3 cellular contexts compared by ENCODE assay signal in the genomic region with DNA sequence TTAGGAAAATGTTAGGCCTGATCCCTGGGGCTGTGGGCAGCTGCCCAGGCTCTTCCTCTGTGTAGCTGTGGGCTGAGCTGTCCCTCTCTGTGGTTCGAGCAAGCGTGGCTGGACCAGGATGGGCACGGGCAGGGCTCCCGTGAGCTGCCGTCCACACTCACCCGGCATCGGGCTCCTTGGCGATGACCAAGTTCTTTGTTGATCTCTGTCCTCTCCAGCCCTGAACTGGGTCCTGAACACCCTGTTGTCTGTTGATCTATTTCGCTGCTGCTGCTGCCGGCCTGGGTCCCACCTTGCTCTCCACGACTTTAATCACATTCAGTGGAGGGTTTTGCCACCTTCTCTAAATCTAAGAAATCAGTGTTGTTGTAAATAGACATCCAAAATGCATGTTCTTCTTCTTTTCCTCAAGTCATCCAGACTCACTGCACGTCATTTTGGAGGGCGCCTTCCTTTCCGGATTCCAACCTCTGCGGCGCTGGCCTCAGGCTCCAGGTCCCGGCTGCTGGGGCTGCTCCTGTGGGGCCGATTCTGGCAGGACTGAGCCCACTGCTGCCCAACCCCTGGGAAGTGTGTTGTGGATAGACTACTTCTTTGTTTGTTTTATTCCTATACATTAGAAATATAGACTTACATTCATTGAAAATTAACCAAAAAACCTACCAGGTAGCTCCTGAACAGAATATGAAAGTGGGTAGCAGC.
TF ChIP-seq lines count a peak whose summit lies in the region.

No MANE protein-coding gene starts in this region.

TF ChIP-seq in SK-N-SH, 30 proteins besides CTCF, POLR2A, EP300 and RAD21 (continued from another document):
- no peak for TF ChIP-seq FOXJ3 (CRISPR knock-in tag; IDR thresholded peaks at IDR 0.05)
- TF ChIP-seq FOXM1 (IDR thresholded peaks at IDR 0.05; ENCODE audit: low read depth) = no peak
- TF ChIP-seq GABPA (IDR thresholded peaks at IDR 0.05; ENCODE audit: low read depth) = no peak
- no peak for TF ChIP-seq RCOR1 (IDR thresholded peaks at IDR 0.05; ENCODE audit: low read length)
- TF ChIP-seq GATA2 (CRISPR knock-in tag; IDR thresholded peaks at IDR 0.05) = no peak
- TF ChIP-seq EZH2phosphoT487 (IDR thresholded peaks at IDR 0.05; ENCODE audit: borderline replicate concordance, low read depth) = no peak
- no peak for TF ChIP-seq TCF12 (IDR thresholded peaks at IDR 0.05)
- TF ChIP-seq NRF1 (IDR thresholded peaks at IDR 0.05; ENCODE audit: low read depth, low read length) = no peak
- TF ChIP-seq JUND (IDR thresholded peaks at IDR 0.05) = no peak
- TF ChIP-seq SIN3A (IDR thresholded peaks at IDR 0.05; ENCODE audit: borderline replicate concordance, low read depth, low read length) = no peak
- no peak for TF ChIP-seq ELF1 (IDR thresholded peaks at IDR 0.05)
- no peak for TF ChIP-seq NFIC (IDR thresholded peaks at IDR 0.05; ENCODE audit: borderline replicate concordance)

TF ChIP-seq in SK-N-SH treated with all-trans-retinoic acid at 6 μM for 48 hours, 23 proteins besides CTCF, POLR2A, EP300 and RAD21 (continued from another document):
- TF ChIP-seq, protein P1, sequence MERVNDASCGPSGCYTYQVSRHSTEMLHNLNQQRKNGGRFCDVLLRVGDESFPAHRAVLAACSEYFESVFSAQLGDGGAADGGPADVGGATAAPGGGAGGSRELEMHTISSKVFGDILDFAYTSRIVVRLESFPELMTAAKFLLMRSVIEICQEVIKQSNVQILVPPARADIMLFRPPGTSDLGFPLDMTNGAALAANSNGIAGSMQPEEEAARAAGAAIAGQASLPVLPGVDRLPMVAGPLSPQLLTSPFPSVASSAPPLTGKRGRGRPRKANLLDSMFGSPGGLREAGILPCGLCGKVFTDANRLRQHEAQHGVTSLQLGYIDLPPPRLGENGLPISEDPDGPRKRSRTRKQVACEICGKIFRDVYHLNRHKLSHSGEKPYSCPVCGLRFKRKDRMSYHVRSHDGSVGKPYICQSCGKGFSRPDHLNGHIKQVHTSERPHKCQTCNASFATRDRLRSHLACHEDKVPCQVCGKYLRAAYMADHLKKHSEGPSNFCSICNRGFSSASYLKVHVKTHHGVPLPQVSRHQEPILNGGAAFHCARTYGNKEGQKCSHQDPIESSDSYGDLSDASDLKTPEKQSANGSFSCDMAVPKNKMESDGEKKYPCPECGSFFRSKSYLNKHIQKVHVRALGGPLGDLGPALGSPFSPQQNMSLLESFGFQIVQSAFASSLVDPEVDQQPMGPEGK (CRISPR knock-in tag; IDR thresholded peaks at IDR 0.05; ENCODE audit: borderline replicate concordance) = no peak
- TF ChIP-seq TOX (CRISPR knock-in tag; IDR thresholded peaks at IDR 0.05; ENCODE audit: borderline replicate concordance) (no peak), BACH2 (CRISPR knock-in tag; IDR thresholded peaks at IDR 0.05; ENCODE audit: borderline replicate concordance) (no peak), ESRRG (CRISPR knock-in tag; IDR thresholded peaks at IDR 0.05) (no peak), ARNTL (CRISPR knock-in tag; IDR thresholded peaks at IDR 0.05; ENCODE audit: borderline replicate concordance, low read depth) (no peak), CSDC2 (CRISPR knock-in tag; IDR thresholded peaks at IDR 0.05) (no peak), PPARA (CRISPR knock-in tag; IDR thresholded peaks at IDR 0.05; ENCODE audit: borderline replicate concordance) (no peak), ZC3H10 (CRISPR knock-in tag; IDR thresholded peaks at IDR 0.05) (no peak), ZNF8 (CRISPR knock-in tag; IDR thresholded peaks at IDR 0.05) (no peak), ISL1 (CRISPR knock-in tag; IDR thresholded peaks at IDR 0.05) (no peak), ZNF565 (CRISPR knock-in tag; conservative IDR thresholded peaks at IDR 0.05; ENCODE audit: low read depth) (no peak), SNAI2 (CRISPR knock-in tag; IDR thresholded peaks at IDR 0.05) (no peak)
- TF ChIP-seq, protein P2, sequence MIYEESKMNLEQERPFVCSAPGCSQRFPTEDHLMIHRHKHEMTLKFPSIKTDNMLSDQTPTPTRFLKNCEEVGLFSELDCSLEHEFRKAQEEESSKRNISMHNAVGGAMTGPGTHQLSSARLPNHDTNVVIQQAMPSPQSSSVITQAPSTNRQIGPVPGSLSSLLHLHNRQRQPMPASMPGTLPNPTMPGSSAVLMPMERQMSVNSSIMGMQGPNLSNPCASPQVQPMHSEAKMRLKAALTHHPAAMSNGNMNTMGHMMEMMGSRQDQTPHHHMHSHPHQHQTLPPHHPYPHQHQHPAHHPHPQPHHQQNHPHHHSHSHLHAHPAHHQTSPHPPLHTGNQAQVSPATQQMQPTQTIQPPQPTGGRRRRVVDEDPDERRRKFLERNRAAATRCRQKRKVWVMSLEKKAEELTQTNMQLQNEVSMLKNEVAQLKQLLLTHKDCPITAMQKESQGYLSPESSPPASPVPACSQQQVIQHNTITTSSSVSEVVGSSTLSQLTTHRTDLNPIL (CRISPR knock-in tag; IDR thresholded peaks at IDR 0.05; ENCODE audit: low read depth) = no peak
- TF ChIP-seq, protein P3, sequence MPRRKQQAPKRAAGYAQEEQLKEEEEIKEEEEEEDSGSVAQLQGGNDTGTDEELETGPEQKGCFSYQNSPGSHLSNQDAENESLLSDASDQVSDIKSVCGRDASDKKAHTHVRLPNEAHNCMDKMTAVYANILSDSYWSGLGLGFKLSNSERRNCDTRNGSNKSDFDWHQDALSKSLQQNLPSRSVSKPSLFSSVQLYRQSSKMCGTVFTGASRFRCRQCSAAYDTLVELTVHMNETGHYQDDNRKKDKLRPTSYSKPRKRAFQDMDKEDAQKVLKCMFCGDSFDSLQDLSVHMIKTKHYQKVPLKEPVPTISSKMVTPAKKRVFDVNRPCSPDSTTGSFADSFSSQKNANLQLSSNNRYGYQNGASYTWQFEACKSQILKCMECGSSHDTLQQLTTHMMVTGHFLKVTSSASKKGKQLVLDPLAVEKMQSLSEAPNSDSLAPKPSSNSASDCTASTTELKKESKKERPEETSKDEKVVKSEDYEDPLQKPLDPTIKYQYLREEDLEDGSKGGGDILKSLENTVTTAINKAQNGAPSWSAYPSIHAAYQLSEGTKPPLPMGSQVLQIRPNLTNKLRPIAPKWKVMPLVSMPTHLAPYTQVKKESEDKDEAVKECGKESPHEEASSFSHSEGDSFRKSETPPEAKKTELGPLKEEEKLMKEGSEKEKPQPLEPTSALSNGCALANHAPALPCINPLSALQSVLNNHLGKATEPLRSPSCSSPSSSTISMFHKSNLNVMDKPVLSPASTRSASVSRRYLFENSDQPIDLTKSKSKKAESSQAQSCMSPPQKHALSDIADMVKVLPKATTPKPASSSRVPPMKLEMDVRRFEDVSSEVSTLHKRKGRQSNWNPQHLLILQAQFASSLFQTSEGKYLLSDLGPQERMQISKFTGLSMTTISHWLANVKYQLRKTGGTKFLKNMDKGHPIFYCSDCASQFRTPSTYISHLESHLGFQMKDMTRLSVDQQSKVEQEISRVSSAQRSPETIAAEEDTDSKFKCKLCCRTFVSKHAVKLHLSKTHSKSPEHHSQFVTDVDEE (CRISPR knock-in tag; IDR thresholded peaks at IDR 0.05) = no peak

TF ChIP-seq in HepG2, 621 proteins besides CTCF, POLR2A, EP300 and RAD21 (continued from another document):
- TF ChIP-seq ZNF564 (CRISPR knock-in tag; IDR thresholded peaks at IDR 0.05) = no peak
- no peak for TF ChIP-seq HHEX (CRISPR knock-in tag; IDR thresholded peaks at IDR 0.05)
